Comparison of ENCODE assay signal across 14 cellular contexts in genomic region chr18:55100817-55101457, GRCh38.
DNase-seq lines count a peak whose midpoint lies in the region; ATAC-seq, FAIRE-seq and TF ChIP-seq lines count a peak whose summit lies in the region.
"Had no signal": no experiment of that assay in that cellular context is flagged by ENCODE, and none has a peak within 500 bp of the region (broad histone marks: within the 10 kb centered on the region; RNA-seq: fewer than 3 reads in every experiment).

No MANE protein-coding gene starts in this region.

- H3K27ac ChIP-seq in keratinocyte (ENCODE audit: control insufficient read depth, insufficient read depth, low read length) = no peak overlapping the region
- H3K27ac ChIP-seq: SK-N-MC, tibial nerve had no signal

- no peak overlapping the region for H3K4me3 Mint-ChIP-seq in T-helper 17 cell
- H3K4me3 Mint-ChIP-seq: neural crest cell had no signal

- H3K27me3 ChIP-seq in keratinocyte (ENCODE audit: control insufficient read depth, extremely low read depth, insufficient read depth, low read length) = no peaks in the 10 kb centered on the region
- H3K27me3 ChIP-seq: tibial nerve had no signal

- TF ChIP-seq CTCF in keratinocyte (optimal IDR thresholded peaks at IDR 0.05 in 1 of 3, IDR thresholded peaks at IDR 0.05 in 1 of 3, conservative IDR thresholded peaks at IDR 0.05 in 1 of 3; ENCODE audit: extremely low read depth in 1 of 3, insufficient read depth in 2 of 3, low read length in 3 of 3) = no peak
- no peak for TF ChIP-seq CTCF in GM20000 (IDR thresholded peaks at IDR 0.05; ENCODE audit: extremely low read depth, missing control alignments)

- H3K4me2 ChIP-seq in keratinocyte (ENCODE audit: control insufficient read depth, extremely low read depth, insufficient read depth, low read depth, low read length) = peak overlapping the region; percentile 10

- no peaks in the 10 kb centered on the region for H3K9me3 ChIP-seq in keratinocyte (ENCODE audit: control insufficient read depth, low read depth, low read length)
- no peaks in the 10 kb centered on the region for H3K9me3 ChIP-seq in T-helper 17 cell (ENCODE audit: control insufficient read depth, low read length, poor library complexity, severe bottlenecking)
- H3K9me3 ChIP-seq: tibial nerve had no signal

- H4K20me1 ChIP-seq in keratinocyte (ENCODE audit: control insufficient read depth, extremely low read depth, insufficient read depth, low read length) = no peaks in the 10 kb centered on the region

- no peaks in the 10 kb centered on the region for H3K36me3 ChIP-seq in keratinocyte (ENCODE audit: control insufficient read depth in 2 of 2, extremely low read depth in 1 of 2, insufficient read depth in 2 of 2, low read length in 2 of 2)
- H3K36me3 ChIP-seq: tibial nerve had no signal

- ATAC-seq in T-helper 17 cell = no peak
- ATAC-seq: activated CD4-positive, CD25-positive, alpha-beta regulatory T cell treated with anti-CD3 and anti-CD28 coated beads, Interleukin-2, amount 50 U/mL, for 24 hours had no signal

- peaks cover 7% of the 10 kb centered on the region for H3K4me1 ChIP-seq in keratinocyte (ENCODE audit: control insufficient read depth, extremely low read depth, insufficient read depth, low read length)
- H3K4me1 ChIP-seq: tibial nerve had no signal

- H2AFZ ChIP-seq in keratinocyte (ENCODE audit: control insufficient read depth, low read length) = no peak overlapping the region

- dilution Hi-C loops in keratinocyte (cut with MboI; ENCODE audit: extremely low pct_ligation_motif_present, low sequenced_read_pairs) = no loop called here

- peak; percentile 54 for DNase-seq in A172 (ENCODE audit: low spot score)
- peak; percentile 47 for DNase-seq in HS-5 (ENCODE audit: low read depth)
- peak; percentile 53 for DNase-seq in SW480 (ENCODE audit: low spot score)
- DNase-seq in keratinocyte (ENCODE audit: low read depth, low spot score) = no peak
- DNase-seq in T-helper 17 cell = no peak
- no peak for DNase-seq in DMS153 (lab: John Stamatoyannopoulos, UW)
- DNase-seq in NCI-H1092 (lab: John Stamatoyannopoulos, UW) = no peak
- DNase-seq in GM20000 (ENCODE audit: low spot score) = no peak
- DNase-seq: NCI-H1048, NCI-H748 treated with DMSO at 0.1 percent for 48 hours had no signal

- no peak for FAIRE-seq in keratinocyte (lab: Jason Lieb, UNC)

- no peaks in the 10 kb centered on the region for H3K9me1 ChIP-seq in keratinocyte (ENCODE audit: control insufficient read depth, extremely low read depth, insufficient read depth, low read length)

- no peak overlapping the region for H3K4me3 ChIP-seq in keratinocyte (ENCODE audit: control insufficient read depth in 2 of 3, extremely low read depth in 1 of 3, insufficient read depth in 2 of 3, low read depth in 1 of 3, low read length in 3 of 3)
- H3K4me3 ChIP-seq: SK-N-MC, tibial nerve had no signal

- H3K4me1 Mint-ChIP-seq in T-helper 17 cell = no peaks in the 10 kb centered on the region

- no peak overlapping the region for H3K27ac Mint-ChIP-seq in T-helper 17 cell

- H3K79me2 ChIP-seq in keratinocyte (ENCODE audit: control insufficient read depth, insufficient read depth, low read length) = no peaks in the 10 kb centered on the region

- H3K27me3 Mint-ChIP-seq in T-helper 17 cell = no peaks in the 10 kb centered on the region

- H3K9ac ChIP-seq in keratinocyte (ENCODE audit: control insufficient read depth, extremely low read depth, insufficient read depth, low read length) = no peak overlapping the region

- no peaks in the 10 kb centered on the region for H3K36me3 Mint-ChIP-seq in T-helper 17 cell (ENCODE audit: low read depth)

Comparison
In these comparisons a context has a peak if more than half of its experiments do, and no peak if none do; other contexts are left out.
1. DNase-seq: peak in A172 (single experiment), HS-5 (single experiment) and SW480 (single experiment); none in keratinocyte (single experiment), T-helper 17 cell (0 of 3), DMS153 (single experiment), NCI-H1092 (single experiment) and GM20000 (single experiment).